In genomic region chr17:44315760-44316731, GRCh38 we compare ENCODE assay signal across 10 cellular contexts. TPM values are rescaled to one million over a fixed set of nuclear protein-coding genes. Genes with fewer than 3 reads are reported as not detected.
A peak's percentile ranks its signal among the peaks of the same experiment; 100 is the strongest.
DNase-seq lines count a peak whose midpoint lies in the region; ATAC-seq and TF ChIP-seq lines count a peak whose summit lies in the region.
"Had no signal": no experiment of that assay in that cellular context is flagged by ENCODE, and none has a peak within 500 bp of the region (broad histone marks: within the 10 kb centered on the region; RNA-seq: fewer than 3 reads in every experiment).

No MANE protein-coding gene starts in this region.

- no peak for TF ChIP-seq CTCF in PC-3 (conservative IDR thresholded peaks at IDR 0.05; ENCODE audit: low read depth, low read length)
- no peak for TF ChIP-seq CTCF in epithelial cell of esophagus (IDR thresholded peaks at IDR 0.05; ENCODE audit: insufficient read depth, low read depth, low read length, missing control alignments)
- no peak for TF ChIP-seq CTCF in retinal pigment epithelial cell (conservative IDR thresholded peaks at IDR 0.05; ENCODE audit: low read depth, low read length)

- peak overlapping the region; percentile 74 for H2AFZ ChIP-seq in PC-3 (ENCODE audit: low read length)

- no peaks in the 10 kb centered on the region for H3K27me3 ChIP-seq in PC-3 (ENCODE audit: low read length)

- peaks cover 11% of the 10 kb centered on the region for H3K4me1 ChIP-seq in PC-3 (ENCODE audit: insufficient read depth, low read length)

- H3K9me2 ChIP-seq in PC-3 (replicated peaks; ENCODE audit: low read length) = no peaks in the 10 kb centered on the region

- H3K79me2 ChIP-seq in PC-3 (ENCODE audit: low read length) = no peaks in the 10 kb centered on the region

- no peak; the same call in 1 of the 2 replicates for ATAC-seq in PC-3
- ATAC-seq in HG02852 (IDR thresholded peaks at IDR 0.05; ENCODE audit: unreplicated experiment) = no peak

- H3K9me3 ChIP-seq in PC-3 (ENCODE audit: low read length) = no peaks in the 10 kb centered on the region

- H3K36me3 ChIP-seq in PC-3 (ENCODE audit: low read depth, low read length) = peaks cover 17% of the 10 kb centered on the region

- no peaks in the 10 kb centered on the region for H3K9me3 Mint-ChIP-seq in activated CD4-positive, alpha-beta T cell treated with anti-CD3 and anti-CD28 coated beads, Interleukin-2, amount 10 ng/mL, durations not matched to agents 24 days and 14 days

- intact Hi-C loops in activated CD4-positive, alpha-beta T cell treated with anti-CD3 and anti-CD28 coated beads, Interleukin-2, amount 10 ng/mL, durations not matched to agents 24 days and 14 days (cut with micrococcal nuclease) = no loop called here
- intact Hi-C loops in PC-3 (cut with micrococcal nuclease) = no loop called here

- H3K4me3 Mint-ChIP-seq in activated CD4-positive, alpha-beta T cell treated with anti-CD3 and anti-CD28 coated beads, Interleukin-2, amount 10 ng/mL, durations not matched to agents 24 days and 14 days = peak overlapping the region; percentile 81

- H3K36me3 Mint-ChIP-seq in activated CD4-positive, alpha-beta T cell treated with anti-CD3 and anti-CD28 coated beads, Interleukin-2, amount 10 ng/mL, durations not matched to agents 24 days and 14 days (ENCODE audit: low read depth) = peaks cover 15% of the 10 kb centered on the region

- no peaks in the 10 kb centered on the region for H4K20me1 ChIP-seq in PC-3 (ENCODE audit: low read length)

- H3K4me2 ChIP-seq in PC-3 (ENCODE audit: low read length) = peak overlapping the region; percentile 96

- H3K4me3 ChIP-seq in PC-3 (ENCODE audit: low read length) = peak overlapping the region; percentile 77
- peak overlapping the region; percentile 13 for H3K4me3 ChIP-seq in epithelial cell of esophagus (ENCODE audit: low read length)
- H3K4me3 ChIP-seq in retinal pigment epithelial cell (ENCODE audit: low read length) = peak overlapping the region; percentile 47

- 0 out of 2 replicates have a peak overlapping the region, but pooled peaks have one; percentile 13 for H3K9ac ChIP-seq in PC-3 (ENCODE audit: low read length)

- POLR2A ChIA-PET in PC-3 (lab: Charles Lee; ENCODE audit: unreplicated experiment) = interaction anchor here (0.6 to 0.7 kb wide), 2 partner anchors 94 to 97 kb away, joined by 3 to 20 read pairs; no protein-coding TSS in a partner anchor

- CTCF ChIA-PET in PC-3 (lab: Charles Lee) = interaction anchor here (0.6 to 1.0 kb wide), 4 partner anchors 11 to 570 kb away, joined by 3 to 4 read pairs (median 4); partner anchors contain the start of gene UBTF

- no peak overlapping the region for H3K27ac ChIP-seq in PC-3 (ENCODE audit: low read length)

- H3K27me3 Mint-ChIP-seq in activated CD4-positive, alpha-beta T cell treated with anti-CD3 and anti-CD28 coated beads, Interleukin-2, amount 10 ng/mL, durations not matched to agents 24 days and 14 days = peaks cover 41% of the 10 kb centered on the region

- DNase-seq in activated CD4-positive, alpha-beta T cell treated with anti-CD3 and anti-CD28 coated beads, Interleukin-2, amount 10 ng/mL, durations not matched to agents 24 days and 14 days = peak; percentile 62
- DNase-seq in activated CD4-positive, alpha-beta T cell treated with anti-CD3 and anti-CD28 coated beads for 48 hours = no peak
- DNase-seq in PC-3 = no peak
- no peak for DNase-seq in epithelial cell of esophagus (ENCODE audit: low read depth)
- no peak for DNase-seq in retinal pigment epithelial cell (ENCODE audit: low read depth)
- no peak for DNase-seq in activated CD8-positive, alpha-beta memory T cell treated with anti-CD3 and anti-CD28 coated beads for 24 hours
- no peak for DNase-seq in NCI-H345 treated with DMSO at 0.1 percent for 48 hours (lab: John Stamatoyannopoulos, UW; ENCODE audit: unreplicated experiment)

- H3K4me1 Mint-ChIP-seq in activated CD4-positive, alpha-beta T cell treated with anti-CD3 and anti-CD28 coated beads, Interleukin-2, amount 10 ng/mL, durations not matched to agents 24 days and 14 days = peaks cover 10% of the 10 kb centered on the region

- H3K27ac Mint-ChIP-seq in activated CD4-positive, alpha-beta T cell treated with anti-CD3 and anti-CD28 coated beads, Interleukin-2, amount 10 ng/mL, durations not matched to agents 24 days and 14 days = no peak overlapping the region

- H3F3A ChIP-seq in PC-3 (ENCODE audit: low read length, unreplicated experiment) = no peaks in the 10 kb centered on the region

- no TSS peak for BruUV-seq in PC-3 (replicated peaks; lab: Mats Ljungman, UMichigan)

RNA-seq across cellular contexts. Expression of gene RUNDC3A, which starts 7.6 kb away (rescaled TPM):
- 0.42 TPM in 1 of 2 replicates, not detected in the other for total RNA-seq in activated CD4-positive, alpha-beta T cell treated with anti-CD3 and anti-CD28 coated beads, Interleukin-2, amount 10 ng/mL, durations not matched to agents 24 days and 14 days
- total RNA-seq in PC-3 (2014; rRNA removed) = 0.29 and 1.4 TPM in 2 replicates

RNA-seq across cellular contexts. Expression of gene SLC25A39, which starts 8.6 kb away (rescaled TPM):
- total RNA-seq in activated CD4-positive, alpha-beta T cell treated with anti-CD3 and anti-CD28 coated beads, Interleukin-2, amount 10 ng/mL, durations not matched to agents 24 days and 14 days = 172 TPM in 2 replicates
- 726 and 797 TPM in 2 replicates for total RNA-seq in PC-3 (2014; rRNA removed)

RNA-seq across cellular contexts. Expression of gene GRN, which starts 29.1 kb away (rescaled TPM):
- total RNA-seq in activated CD4-positive, alpha-beta T cell treated with anti-CD3 and anti-CD28 coated beads, Interleukin-2, amount 10 ng/mL, durations not matched to agents 24 days and 14 days = 33.0 and 34.6 TPM in 2 replicates
- total RNA-seq in PC-3 (2014; rRNA removed) = 400 and 465 TPM in 2 replicates

RNA-seq across cellular contexts. Expression of gene FAM171A2, which starts 47.6 kb away (rescaled TPM):
- total RNA-seq in activated CD4-positive, alpha-beta T cell treated with anti-CD3 and anti-CD28 coated beads, Interleukin-2, amount 10 ng/mL, durations not matched to agents 24 days and 14 days = 0.21 and 0.26 TPM in 2 replicates
- total RNA-seq in PC-3 (2014; rRNA removed) = 16.3 and 22.6 TPM in 2 replicates

RNA-seq across cellular contexts. Expression of gene SLC4A1, which starts 48.1 kb away (rescaled TPM):
- total RNA-seq in activated CD4-positive, alpha-beta T cell treated with anti-CD3 and anti-CD28 coated beads, Interleukin-2, amount 10 ng/mL, durations not matched to agents 24 days and 14 days = not detected in 2 replicates
- total RNA-seq in PC-3 (2014; rRNA removed) = not detected in 2 replicates
- total RNA-seq: activated CD8-positive, alpha-beta memory T cell treated with anti-CD3 and anti-CD28 coated beads for 36 hours; kidney epithelial cell had no signal

Comparison
In these comparisons a context has a peak if more than half of its experiments do, and no peak if none do; other contexts are left out.
1. H3K4me3 ChIP-seq: peak in every context shown above with its lines; median percentile 77 in PC-3; 47 in retinal pigment epithelial cell; 13 in epithelial cell of esophagus.
2. RNA of gene GRN, which starts 29.1 kb away (total RNA-seq): 400 to 465 TPM in PC-3; 33.0 to 34.6 TPM in activated CD4-positive, alpha-beta T cell treated with anti-CD3 and anti-CD28 coated beads, Interleukin-2, amount 10 ng/mL, durations not matched to agents 24 days and 14 days; every median in the first group is over 10 times any median in the second.